Comparison of ENCODE assay signal across 20 cellular contexts in the genomic region with DNA sequence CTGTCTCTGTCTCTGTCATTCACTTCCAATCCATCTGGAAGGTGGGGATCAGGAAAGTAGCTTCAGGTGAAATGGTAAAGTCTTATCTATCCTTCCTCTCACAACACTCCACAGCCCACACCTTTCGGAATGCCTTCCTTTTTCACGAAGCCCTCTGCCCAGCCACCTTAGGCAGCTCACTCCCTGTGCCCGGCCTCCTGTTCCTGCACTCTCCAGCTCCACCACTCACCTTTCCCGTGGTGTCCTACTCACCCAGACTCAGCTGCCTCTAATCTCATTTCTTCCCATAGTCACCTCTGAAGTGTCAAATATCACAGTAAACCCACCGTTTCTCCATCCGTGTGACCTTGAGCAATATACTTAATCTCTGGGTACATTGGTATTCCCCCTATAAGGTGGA.
A peak's percentile ranks its signal among the peaks of the same experiment; 100 is the strongest.
DNase-seq lines count a peak whose midpoint lies in the region; ATAC-seq, FAIRE-seq and TF ChIP-seq lines count a peak whose summit lies in the region.
"Had no signal": no experiment of that assay in that cellular context is flagged by ENCODE, and none has a peak within 500 bp of the region (broad histone marks: within the 10 kb centered on the region; RNA-seq: fewer than 3 reads in every experiment).

No MANE protein-coding gene starts in this region.

- intact Hi-C loops in mammary epithelial cell (cut with micrococcal nuclease): no loop called here
- intact Hi-C loops in breast epithelium (cut with DNase I; ENCODE audit: low total_unique reads): loop anchor here (5.0 kb wide), 1 partner anchor 562 kb away; no protein-coding TSS in a partner anchor
- intact Hi-C loops in HCT116 (cut with micrococcal nuclease): loop anchor here (5.0 kb wide), 1 partner anchor 232 kb away; no protein-coding TSS in a partner anchor

- CTCF ChIA-PET in mammary epithelial cell (lab: Charles Lee; ENCODE audit: low non-redundant PET) (no interaction called here), A549 (lab: Yijun Ruan, JAX) (no interaction called here), HCT116 (lab: Charles Lee) (interaction anchor here (0.6 kb wide), 1 partner anchor 88 kb away, joined by 4 read pairs; no protein-coding TSS in a partner anchor)

- TF ChIP-seq POLR2A in breast epithelium (IDR thresholded peaks at IDR 0.05) (no peak), A549 (IDR thresholded peaks at IDR 0.05; ENCODE audit: low read length) (no peak), HCT116 (IDR thresholded peaks at IDR 0.05; ENCODE audit: borderline replicate concordance, extremely low read depth, insufficient read depth, insufficient read length) (no peak)

- H3K9me3 ChIP-seq in mammary epithelial cell (replicated peaks; ENCODE audit: insufficient read depth, low read length): peaks cover 10% of the 10 kb centered on the region
- H3K9me3 ChIP-seq in breast epithelium: peaks cover 0 to 9% of the 10 kb centered on the region in 2 donors
- H3K9me3 ChIP-seq in A549: no peaks in the 10 kb centered on the region
- no peaks in the 10 kb centered on the region; a peak in 1 of 4 replicates for H3K9me3 ChIP-seq in HCT116 (ENCODE audit: control insufficient read depth in 1 of 2, insufficient read depth in 1 of 2, low read depth in 1 of 2, low read length in 2 of 2)

- peak; percentile 27 to 30; a peak in 1 of 6 replicates for ATAC-seq in A549
- ATAC-seq in HCT116: peak; percentile 40; the same call in 1 of the 2 replicates
- ATAC-seq in HG02884 (IDR thresholded peaks at IDR 0.05; ENCODE audit: unreplicated experiment): no peak

- H3K4me1 ChIP-seq in mammary epithelial cell (ENCODE audit: insufficient read depth, low read length): no peaks in the 10 kb centered on the region
- H3K4me1 ChIP-seq in breast epithelium: no peaks in the 10 kb centered on the region
- no peaks in the 10 kb centered on the region for H3K4me1 ChIP-seq in A549
- no peaks in the 10 kb centered on the region for H3K4me1 ChIP-seq in HCT116 (ENCODE audit: control insufficient read depth in 1 of 2, insufficient read depth in 2 of 2, low read length in 2 of 2)

- peak overlapping the region; percentile 54 for H3K27ac Mint-ChIP-seq in nephron progenitor cell
- H3K27ac Mint-ChIP-seq: CD4-positive, alpha-beta memory T cell had no signal

- in situ Hi-C loops in mammary epithelial cell (cut with MboI; ENCODE audit: low sequenced_read_pairs in 2 of 2): loop anchor here in 1 of 2 donors (10.0 kb wide), 1 partner anchor 225 kb away; no protein-coding TSS in a partner anchor

- no peak for TF ChIP-seq EP300 in A549 (IDR thresholded peaks at IDR 0.05)

- H3K4me1 Mint-ChIP-seq in nephron progenitor cell: peaks cover 14% of the 10 kb centered on the region
- H3K4me1 Mint-ChIP-seq: CD4-positive, alpha-beta memory T cell had no signal

- no peak for TF ChIP-seq RAD21 in A549 (conservative IDR thresholded peaks at IDR 0.05 in 1 of 2, IDR thresholded peaks at IDR 0.05 in 1 of 2)
- no peak for TF ChIP-seq RAD21 in HCT116 (IDR thresholded peaks at IDR 0.05; ENCODE audit: low read depth)

- H3K36me3 ChIP-seq in mammary epithelial cell (ENCODE audit: insufficient read depth, low read length) (no peaks in the 10 kb centered on the region), breast epithelium (no peaks in the 10 kb centered on the region), HCT116 (ENCODE audit: control insufficient read depth in 1 of 2, insufficient read depth in 2 of 2, low read length in 2 of 2) (no peaks in the 10 kb centered on the region)

- H4K20me1 ChIP-seq in mammary epithelial cell (ENCODE audit: insufficient read depth, low read length) (no peaks in the 10 kb centered on the region), HCT116 (ENCODE audit: insufficient read depth) (no peaks in the 10 kb centered on the region)

- peaks cover 9% of the 10 kb centered on the region for H3K9me3 Mint-ChIP-seq in nephron progenitor cell

- 53% methylated on average over 6 of the region's 6 CpGs for WGBS in mammary epithelial cell (ENCODE audit: low coverage, missing lambda C conversion rate)
- 43% methylated on average over 6 of the region's 6 CpGs for WGBS in A549 (ENCODE audit: missing lambda C conversion rate)

- H3K9me2 ChIP-seq in HCT116 (ENCODE audit: insufficient read depth): no peaks in the 10 kb centered on the region

- H3K4me3 Mint-ChIP-seq in nephron progenitor cell: no peak overlapping the region
- H3K4me3 Mint-ChIP-seq: CD4-positive, alpha-beta memory T cell had no signal

- DNase-seq in mammary epithelial cell (no peak), breast epithelium (ENCODE audit: low spot score in 2 of 2) (no peak), A549 (ENCODE audit: low read depth in 1 of 2, low spot score in 1 of 2) (no peak), HCT116 (ENCODE audit: low read depth, low spot score) (no peak), nephron progenitor cell (no peak)
- no peak for DNase-seq in central memory CD4-positive, alpha-beta T cell
- DNase-seq: 8988T; C1 segment of cervical spinal cord; Calu3; CD4-positive, alpha-beta memory T cell; COR-L47; DMS53; DMS79 treated with DMSO at 0.1 percent for 48 hours; GF-D8; H7; HCEC 1CT had no signal

- TF ChIP-seq CTCF in mammary epithelial cell (conservative IDR thresholded peaks at IDR 0.05 in 1 of 2, IDR thresholded peaks at IDR 0.05 in 1 of 2; ENCODE audit: extremely low read depth in 1 of 2, insufficient read depth in 1 of 2, low read depth in 1 of 2, low read length in 2 of 2): no peak
- no peak for TF ChIP-seq CTCF in breast epithelium (IDR thresholded peaks at IDR 0.05)
- no peak for TF ChIP-seq CTCF in A549 (IDR thresholded peaks at IDR 0.05)
- TF ChIP-seq CTCF in HCT116 (IDR thresholded peaks at IDR 0.05 in 2 of 3, conservative IDR thresholded peaks at IDR 0.05 in 1 of 3; ENCODE audit: borderline replicate concordance in 1 of 3, insufficient read depth in 1 of 3, low read depth in 2 of 3, low read length in 2 of 3): no peak
- TF ChIP-seq CTCF in nephron progenitor cell (IDR thresholded peaks at IDR 0.05): no peak

- no peaks in the 10 kb centered on the region for H3K79me2 ChIP-seq in mammary epithelial cell (ENCODE audit: insufficient read depth, low read length)
- no peaks in the 10 kb centered on the region for H3K79me2 ChIP-seq in HCT116 (ENCODE audit: insufficient read depth, low read length)

- no peaks in the 10 kb centered on the region for H3K36me3 Mint-ChIP-seq in nephron progenitor cell (ENCODE audit: low read depth)

- RAD21 ChIA-PET in HCT116 (lab: Charles Lee; ENCODE audit: low non-redundant PET in 1 of 2, low total read pairs in 2 of 2, uncharacterized antibody in 2 of 2, unreplicated experiment in 2 of 2): no interaction called here

- H3K27me3 ChIP-seq in mammary epithelial cell (ENCODE audit: insufficient read depth, low read length) (no peaks in the 10 kb centered on the region), breast epithelium (no peaks in the 10 kb centered on the region), HCT116 (ENCODE audit: insufficient read depth, low read length) (peaks cover 4% of the 10 kb centered on the region; the same call in 1 of the 2 replicates)

- H3K9ac ChIP-seq in mammary epithelial cell (ENCODE audit: insufficient read depth, low read length): no peak overlapping the region
- no peak overlapping the region for H3K9ac ChIP-seq in HCT116 (ENCODE audit: low read length)

- H3K4me2 ChIP-seq in mammary epithelial cell (ENCODE audit: insufficient read depth, low read depth, low read length) (no peak overlapping the region), A549 (no peak overlapping the region), HCT116 (ENCODE audit: low read length) (no peak overlapping the region)

- H2AFZ ChIP-seq in mammary epithelial cell (ENCODE audit: low read depth, low read length) (peak overlapping the region; percentile 28), HCT116 (ENCODE audit: low read depth, low read length, poor library complexity, severe bottlenecking) (no peak overlapping the region)

- POLR2A ChIA-PET in A549 (lab: Yijun Ruan, JAX) (no interaction called here), HCT116 (lab: Charles Lee) (interaction anchor here (0.6 kb wide), 1 partner anchor 497 kb away, joined by 3 read pairs; no protein-coding TSS in a partner anchor)

- dilution Hi-C loops in mammary epithelial cell (cut with HindIII; ENCODE audit: low sequenced_read_pairs): no loop called here

- BruUV-seq in mammary epithelial cell (replicated peaks; lab: Mats Ljungman, UMichigan) (no TSS peak), HCT116 (replicated peaks; lab: Mats Ljungman, UMichigan) (no TSS peak)

- FAIRE-seq in A549 (lab: Jason Lieb, UNC): no peak
- FAIRE-seq: GM12891, GM18507, H1 had no signal

- no peak overlapping the region for H3K27ac ChIP-seq in mammary epithelial cell (ENCODE audit: insufficient read depth, low read depth, low read length)
- no peak overlapping the region for H3K27ac ChIP-seq in breast epithelium
- H3K27ac ChIP-seq in A549: no peak overlapping the region
- H3K27ac ChIP-seq in HCT116 (ENCODE audit: low read depth, low read length): no peak overlapping the region

- peaks cover 3% of the 10 kb centered on the region for H3K27me3 Mint-ChIP-seq in nephron progenitor cell (ENCODE audit: low read depth, poor library complexity)

- H3K4me3 ChIP-seq in mammary epithelial cell (replicated peaks in 1 of 3; ENCODE audit: insufficient read depth in 1 of 3, low read depth in 2 of 3, low read length in 3 of 3): no peak overlapping the region
- H3K4me3 ChIP-seq in breast epithelium: no peak overlapping the region
- H3K4me3 ChIP-seq in A549: no peak overlapping the region
- H3K4me3 ChIP-seq in HCT116 (replicated peaks in 1 of 2; ENCODE audit: low read depth in 1 of 2, low read length in 2 of 2): no peak overlapping the region

TF ChIP-seq in A549, 52 proteins besides CTCF, POLR2A, EP300 and RAD21:
- TF ChIP-seq, protein P1, sequence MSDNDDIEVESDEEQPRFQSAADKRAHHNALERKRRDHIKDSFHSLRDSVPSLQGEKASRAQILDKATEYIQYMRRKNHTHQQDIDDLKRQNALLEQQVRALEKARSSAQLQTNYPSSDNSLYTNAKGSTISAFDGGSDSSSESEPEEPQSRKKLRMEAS (IDR thresholded peaks at IDR 0.05): no peak
- TF ChIP-seq HEYL (CRISPR knock-in tag; IDR thresholded peaks at IDR 0.05): no peak
- no peak for TF ChIP-seq HOXA7 (CRISPR knock-in tag; IDR thresholded peaks at IDR 0.05)

TF ChIP-seq in HCT116, 20 proteins besides CTCF, POLR2A, EP300 and RAD21 (continues in another document):
- TF ChIP-seq ELF1 (IDR thresholded peaks at IDR 0.05; ENCODE audit: borderline replicate concordance, low read depth): no peak
- no peak for TF ChIP-seq ZFX (IDR thresholded peaks at IDR 0.05)
- TF ChIP-seq POLR2AphosphoS5 (IDR thresholded peaks at IDR 0.05; ENCODE audit: low read depth, low read length): no peak
- TF ChIP-seq SRF (IDR thresholded peaks at IDR 0.05; ENCODE audit: low read depth): no peak
- TF ChIP-seq CEBPB (IDR thresholded peaks at IDR 0.05; ENCODE audit: low read depth): no peak
- no peak for TF ChIP-seq FOSL1 (IDR thresholded peaks at IDR 0.05; ENCODE audit: low read depth)
- no peak for TF ChIP-seq SP1 (IDR thresholded peaks at IDR 0.05; ENCODE audit: low read depth)
- no peak for TF ChIP-seq JUND (IDR thresholded peaks at IDR 0.05)
- no peak for TF ChIP-seq ZNF274 (IDR thresholded peaks at IDR 0.05; ENCODE audit: low read depth, low read length)
- no peak for TF ChIP-seq EZH2 (IDR thresholded peaks at IDR 0.05)
- no peak for TF ChIP-seq EZH2phosphoT487 (IDR thresholded peaks at IDR 0.05; ENCODE audit: borderline replicate concordance)
- no peak for TF ChIP-seq EGR1 (IDR thresholded peaks at IDR 0.05; ENCODE audit: low read depth)
